1 cellular context compared by ENCODE assay signal in genomic region chr20:59032023-59032712, GRCh38.
TF ChIP-seq lines count a peak whose summit lies in the region.

ATP5F1E (minus strand) TSS chr20:59032335; CDS start chr20:59032251, 84 bp downstream.

TF ChIP-seq in K562, 482 proteins besides CTCF, POLR2A, EP300 and RAD21 (continued from another document and continues in another):
- TF ChIP-seq RBBP5 (IDR thresholded peaks at IDR 0.05; ENCODE audit: borderline replicate concordance, insufficient read depth, low read length, poor library complexity, severe bottlenecking): peak; percentile 86
- peak; percentile 67 for TF ChIP-seq ZNF75A (CRISPR knock-in tag; IDR thresholded peaks at IDR 0.05)
- TF ChIP-seq ZNF134 (CRISPR knock-in tag; conservative IDR thresholded peaks at IDR 0.05): peak; percentile 84
- TF ChIP-seq ZNF79 (CRISPR knock-in tag; IDR thresholded peaks at IDR 0.05; ENCODE audit: low read depth): peak; percentile 96
- TF ChIP-seq ZNF551 (CRISPR knock-in tag; IDR thresholded peaks at IDR 0.05): no peak
- no peak for TF ChIP-seq GATAD2B (IDR thresholded peaks at IDR 0.05; ENCODE audit: borderline replicate concordance)
- no peak for TF ChIP-seq PPARD (CRISPR knock-in tag; IDR thresholded peaks at IDR 0.05)
- peak; percentile 86 for TF ChIP-seq HMGN3 (IDR thresholded peaks at IDR 0.05; ENCODE audit: borderline replicate concordance, extremely low read depth, insufficient read length, low read depth, low read length)
- peak; percentile 68 for TF ChIP-seq ARID4B (CRISPR knock-in tag; IDR thresholded peaks at IDR 0.05)
- no peak for TF ChIP-seq ZHX1 (conservative IDR thresholded peaks at IDR 0.05; ENCODE audit: low read length)
- peak; percentile 15; the same call in 1 of the 2 replicates for TF ChIP-seq PHB (CRISPR knock-in tag; IDR thresholded peaks at IDR 0.05)
- no peak for TF ChIP-seq HMBOX1 (IDR thresholded peaks at IDR 0.05)
- TF ChIP-seq SP1 (CRISPR knock-in tag; IDR thresholded peaks at IDR 0.05): peak; percentile 69; the same call in 1 of the 2 replicates
- peak; percentile 25; the same call in 1 of the 2 replicates for TF ChIP-seq USF1 (CRISPR knock-in tag; IDR thresholded peaks at IDR 0.05)
- TF ChIP-seq TFAP4 (CRISPR knock-in tag; IDR thresholded peaks at IDR 0.05; ENCODE audit: borderline replicate concordance): peak; percentile 84
- 0 out of 4 replicates have a peak, but pooled peaks of 1 of the 2 experiments have one; percentile 19 for TF ChIP-seq ZMIZ1 (IDR thresholded peaks at IDR 0.05; ENCODE audit: low read depth in 2 of 2, low read length in 2 of 2)
- TF ChIP-seq KLF6 (CRISPR knock-in tag; IDR thresholded peaks at IDR 0.05; ENCODE audit: borderline replicate concordance): peak; percentile 97
- 0 out of 2 replicates have a peak, but pooled peaks have one; percentile 39 for TF ChIP-seq CBX1 (IDR thresholded peaks at IDR 0.05; ENCODE audit: low read depth)
- TF ChIP-seq STAG1 (CRISPR knock-in tag; IDR thresholded peaks at IDR 0.05; ENCODE audit: borderline replicate concordance): no peak
- peak; percentile 95 for TF ChIP-seq ESRRA (IDR thresholded peaks at IDR 0.05; ENCODE audit: borderline replicate concordance, low read depth)
- TF ChIP-seq OTX1 (CRISPR knock-in tag; IDR thresholded peaks at IDR 0.05): peak; percentile 94
- no peak for TF ChIP-seq CGGBP1 (CRISPR knock-in tag; IDR thresholded peaks at IDR 0.05)
- TF ChIP-seq SNIP1 (IDR thresholded peaks at IDR 0.05; ENCODE audit: low read depth): no peak
- no peak for TF ChIP-seq ARID1B (IDR thresholded peaks at IDR 0.05)
- no peak for TF ChIP-seq CTCFL (IDR thresholded peaks at IDR 0.05; ENCODE audit: borderline replicate concordance, insufficient read depth, low read depth, low read length, poor library complexity, severe bottlenecking)
- TF ChIP-seq ZNF778 (CRISPR knock-in tag; IDR thresholded peaks at IDR 0.05): no peak
- peak; percentile 99 for TF ChIP-seq HDAC8 (tag; IDR thresholded peaks at IDR 0.05)
- peak; percentile 82; the same call in 1 of the 2 replicates for TF ChIP-seq THRB (CRISPR knock-in tag; conservative IDR thresholded peaks at IDR 0.05)
- no peak for TF ChIP-seq SMARCC2 (IDR thresholded peaks at IDR 0.05; ENCODE audit: low read depth)
- peak; percentile 98 for TF ChIP-seq ZNF175 (CRISPR knock-in tag; IDR thresholded peaks at IDR 0.05; ENCODE audit: low read depth)
- TF ChIP-seq FOXA3 (CRISPR knock-in tag; conservative IDR thresholded peaks at IDR 0.05 in 1 of 2, IDR thresholded peaks at IDR 0.05 in 1 of 2): no peak
- TF ChIP-seq MAFK (IDR thresholded peaks at IDR 0.05; ENCODE audit: low read length): no peak
- TF ChIP-seq NR4A1 (CRISPR knock-in tag; IDR thresholded peaks at IDR 0.05): peak; percentile 99
- peak; percentile 99 for TF ChIP-seq NR4A1 (tag; IDR thresholded peaks at IDR 0.05)
- TF ChIP-seq ZNF584 (CRISPR knock-in tag; IDR thresholded peaks at IDR 0.05; ENCODE audit: low read depth): peak; percentile 98
- peak; percentile 73 for TF ChIP-seq ZNF324 (CRISPR knock-in tag; IDR thresholded peaks at IDR 0.05)
- TF ChIP-seq ZNF384 (IDR thresholded peaks at IDR 0.05; ENCODE audit: low read depth, low read length): no peak
- peak; percentile 85 for TF ChIP-seq MEF2D (tag; conservative IDR thresholded peaks at IDR 0.05; ENCODE audit: low read depth)
- TF ChIP-seq HBP1 (CRISPR knock-in tag; IDR thresholded peaks at IDR 0.05): peak; percentile 72; the same call in 1 of the 2 replicates
- TF ChIP-seq NONO (IDR thresholded peaks at IDR 0.05; ENCODE audit: low read depth in 2 of 2, low read length in 1 of 2): 0 out of 4 replicates have a peak, but pooled peaks of 1 of the 2 experiments have one; percentile 30
- peak; percentile 28; the same call in 1 of the 2 replicates for TF ChIP-seq TARDBP (IDR thresholded peaks at IDR 0.05)
- TF ChIP-seq CBX8 (IDR thresholded peaks at IDR 0.05; ENCODE audit: borderline replicate concordance, extremely low read depth, low read depth, low read length, poor library complexity, severe bottlenecking): no peak
- no peak for TF ChIP-seq CBFA2T3 (IDR thresholded peaks at IDR 0.05)
- no peak for TF ChIP-seq ZEB2 (IDR thresholded peaks at IDR 0.05)
- no peak; the same call in 1 of the 2 replicates for TF ChIP-seq ILF3 (IDR thresholded peaks at IDR 0.05; ENCODE audit: borderline replicate concordance)
- no peak for TF ChIP-seq FOXK2 (conservative IDR thresholded peaks at IDR 0.05 in 1 of 2, IDR thresholded peaks at IDR 0.05 in 1 of 2; ENCODE audit: low read depth in 2 of 2)
- no peak for TF ChIP-seq PTBP1 (IDR thresholded peaks at IDR 0.05; ENCODE audit: low read depth, low read length)
